18 cellular contexts compared by ENCODE assay signal in genomic region chr1:64489707-64490106, GRCh38. TPM values are rescaled to one million over a fixed set of nuclear protein-coding genes. Genes with fewer than 3 reads are reported as not detected.
DNase-seq lines count a peak whose midpoint lies in the region; ATAC-seq, FAIRE-seq and TF ChIP-seq lines count a peak whose summit lies in the region.
"Had no signal": no experiment of that assay in that cellular context is flagged by ENCODE, and none has a peak within 500 bp of the region (broad histone marks: within the 10 kb centered on the region; RNA-seq: fewer than 3 reads in every experiment).

No MANE protein-coding gene starts in this region.

- ATAC-seq in HG03354 (IDR thresholded peaks at IDR 0.05; ENCODE audit: poor library complexity, severe bottlenecking, unreplicated experiment), result no peak
- ATAC-seq in HG03469 (IDR thresholded peaks at IDR 0.05; ENCODE audit: unreplicated experiment), result no peak

- H2BK5ac ChIP-seq in H1 (ENCODE audit: low read depth, low read length), result no peak overlapping the region

- H3K27me3 Mint-ChIP-seq in nephron progenitor cell (ENCODE audit: low read depth, poor library complexity), result no peaks in the 10 kb centered on the region

- no peaks in the 10 kb centered on the region for H3K27me3 ChIP-seq in A673 (replicated peaks; ENCODE audit: insufficient read depth, low read depth, low read length, poor library complexity)
- no peaks in the 10 kb centered on the region for H3K27me3 ChIP-seq in H1 (replicated peaks in 1 of 4; ENCODE audit: control insufficient read depth in 3 of 4, extremely low read depth in 1 of 4, insufficient read depth in 3 of 4, low read length in 3 of 4)
- no peaks in the 10 kb centered on the region for H3K27me3 ChIP-seq in left ventricle myocardium inferior (ENCODE audit: low read depth)
- H3K27me3 ChIP-seq: SJCRH30 had no signal

- no peak overlapping the region for H4K8ac ChIP-seq in H1 (ENCODE audit: extremely low read depth, insufficient read depth, low read length)

- no peak overlapping the region for H2BK12ac ChIP-seq in H1 (ENCODE audit: low read depth, low read length)

- H3K9me3 ChIP-seq in A673 (ENCODE audit: low read depth, low read length, poor library complexity, severe bottlenecking) (no peaks in the 10 kb centered on the region), H1 (ENCODE audit: insufficient read depth in 2 of 2, low read depth in 1 of 2, low read length in 1 of 2) (no peaks in the 10 kb centered on the region), left ventricle myocardium inferior (replicated peaks) (no peaks in the 10 kb centered on the region)
- H3K9me3 ChIP-seq: SJCRH30 had no signal

- H3K4me3 ChIP-seq in A673 (ENCODE audit: low read depth, low read length, poor library complexity, severe bottlenecking) (no peak overlapping the region), H1 (ENCODE audit: extremely low read depth in 1 of 4, insufficient read depth in 2 of 4, low read depth in 3 of 4, low read length in 4 of 4) (no peak overlapping the region), left ventricle myocardium inferior (no peak overlapping the region)
- H3K4me3 ChIP-seq: SJCRH30 had no signal

- H2BK20ac ChIP-seq in H1 (ENCODE audit: low read length), result no peak overlapping the region

- BruUV-seq in A673 (replicated peaks; lab: Mats Ljungman, UMichigan), result no TSS peak

- TF ChIP-seq CTCF in A673 (conservative IDR thresholded peaks at IDR 0.05; ENCODE audit: low read depth, low read length) (no peak), H1 (IDR thresholded peaks at IDR 0.05; ENCODE audit: control extremely low read depth in 1 of 3, insufficient read depth in 1 of 3, low read depth in 1 of 3, low read length in 3 of 3) (no peak), nephron progenitor cell (IDR thresholded peaks at IDR 0.05) (no peak), left ventricle myocardium inferior (IDR thresholded peaks at IDR 0.05; ENCODE audit: borderline replicate concordance) (no peak)

- H2AFZ ChIP-seq in H1 (ENCODE audit: low read length), result no peak overlapping the region

- H2BK15ac ChIP-seq in H1 (ENCODE audit: low read length), result no peak overlapping the region

- FAIRE-seq in HTR-8/SVneo (lab: Jason Lieb, UNC), result peak; percentile 9
- no peak for FAIRE-seq in H1 (lab: Jason Lieb, UNC)
- FAIRE-seq: GM18507, RCC 7860 had no signal

- H4K5ac ChIP-seq in H1 (ENCODE audit: insufficient read length, low read depth, low read length), result no peak overlapping the region

- H4K20me1 ChIP-seq in H1 (replicated peaks in 1 of 2; ENCODE audit: control insufficient read depth in 1 of 2, insufficient read depth in 2 of 2, low read length in 2 of 2), result peaks cover 0 to 7% of the 10 kb centered on the region in 2 experiments

- intact Hi-C loops in A673 (cut with micrococcal nuclease; ENCODE audit: unreplicated experiment) (loop anchor here (10.0 kb wide), 1 partner anchor 225 kb away; no protein-coding TSS in a partner anchor), left ventricle myocardium inferior (cut with micrococcal nuclease) (loop anchor here (10.0 kb wide), 1 partner anchor 225 kb away; no protein-coding TSS in a partner anchor)

- no peak overlapping the region for H3K18ac ChIP-seq in H1 (ENCODE audit: extremely low read depth, low read length)

- DNase-seq in A673 (ENCODE audit: low spot score), result no peak
- DNase-seq in HTR-8/SVneo (ENCODE audit: insufficient read length, low spot score), result no peak
- DNase-seq in H1 (ENCODE audit: low read depth in 1 of 2, low spot score in 2 of 2), result no peak
- no peak for DNase-seq in nephron progenitor cell
- DNase-seq in left ventricle myocardium inferior, result no peak
- no peak for DNase-seq in activated gamma-delta T cell treated with Interleukin-2 at 50 U/mL for 16 hours
- DNase-seq: GDM1, KG1, NCI-H1105, NCI-H1694 treated with DMSO at 0.1 percent for 48 hours, NCI-H446, OCI-M1, SJCRH30 had no signal

- no peak overlapping the region for H3K4me3 Mint-ChIP-seq in nephron progenitor cell
- H3K4me3 Mint-ChIP-seq: CD14-positive monocyte had no signal

- H3K14ac ChIP-seq in H1 (ENCODE audit: insufficient read length), result no peak overlapping the region

- H3K4me1 ChIP-seq in A673 (ENCODE audit: insufficient read depth, low read length, poor library complexity, severe bottlenecking) (peaks cover 66% of the 10 kb centered on the region), H1 (replicated peaks in 1 of 4; ENCODE audit: control insufficient read depth in 3 of 4, insufficient read depth in 4 of 4, low read length in 3 of 4) (peaks cover 14 to 43% (median 25%) of the 10 kb centered on the region in 4 experiments), left ventricle myocardium inferior (peaks cover 11% of the 10 kb centered on the region)

- POLR2A ChIA-PET in A673 (lab: Charles Lee; ENCODE audit: low non-redundant PET) (no interaction called here), H1 (lab: Charles Lee; ENCODE audit: partially characterized antibody) (interaction anchor here (0.8 to 3.2 kb wide), 5 partner anchors 11 to 56 kb away, joined by 3 to 22 read pairs (median 3); no protein-coding TSS in a partner anchor)

- H3K36me3 ChIP-seq in A673 (ENCODE audit: insufficient read depth, low read length, poor library complexity, severe bottlenecking) (no peaks in the 10 kb centered on the region), H1 (ENCODE audit: control insufficient read depth in 2 of 4, insufficient read depth in 4 of 4, low read length in 3 of 4) (no peaks in the 10 kb centered on the region), left ventricle myocardium inferior (no peaks in the 10 kb centered on the region)
- H3K36me3 ChIP-seq: SJCRH30 had no signal

- H3K4me2 ChIP-seq in H1 (ENCODE audit: insufficient read depth in 1 of 2, low read depth in 2 of 2, low read length in 2 of 2), result peak overlapping the region; percentile 9 to 30; a peak in 1 of 4 replicates

- no peak for TF ChIP-seq POLR2A in H1 (IDR thresholded peaks at IDR 0.05; ENCODE audit: control extremely low read depth in 1 of 2, low read depth in 2 of 2, low read length in 2 of 2)

- no peak overlapping the region for H2AK5ac ChIP-seq in H1 (ENCODE audit: low read depth, low read length)

- no peak overlapping the region for H2BK120ac ChIP-seq in H1 (replicated peaks; ENCODE audit: low read depth, low read length)

- TF ChIP-seq EP300 in H1 (IDR thresholded peaks at IDR 0.05; ENCODE audit: borderline replicate concordance in 1 of 2, low read depth in 2 of 2, low read length in 2 of 2), result no peak

- CTCF ChIA-PET in A673 (lab: Charles Lee), result no interaction called here
- CTCF ChIA-PET in H1 (lab: Charles Lee; ENCODE audit: partially characterized antibody), result interaction anchor here (0.7 to 2.5 kb wide), 11 partner anchors 9 to 187 kb away, joined by 3 to 10 read pairs (median 3); no protein-coding TSS in a partner anchor

- H4K91ac ChIP-seq in H1 (replicated peaks; ENCODE audit: insufficient read length, low read length), result no peak overlapping the region

- peak overlapping the region; percentile 87 for H3K27ac Mint-ChIP-seq in nephron progenitor cell
- H3K27ac Mint-ChIP-seq: CD14-positive monocyte had no signal

- H3K9me3 Mint-ChIP-seq in nephron progenitor cell, result peaks cover 10% of the 10 kb centered on the region

- no peaks in the 10 kb centered on the region; the same call in none of the 2 replicates for H3K23me2 ChIP-seq in H1 (ENCODE audit: low read depth, low read length)

- H3K23ac ChIP-seq in H1 (ENCODE audit: insufficient read length), result no peak overlapping the region

- no peak for TF ChIP-seq RAD21 in H1 (IDR thresholded peaks at IDR 0.05 in 1 of 2, conservative IDR thresholded peaks at IDR 0.05 in 1 of 2; ENCODE audit: low read depth in 2 of 2, low read length in 2 of 2)

- H3K79me2 ChIP-seq in H1 (ENCODE audit: control insufficient read depth in 1 of 2, insufficient read depth in 2 of 2, low read length in 2 of 2), result peaks cover 21 to 87% of the 10 kb centered on the region in 2 experiments

- H3K4me1 Mint-ChIP-seq in nephron progenitor cell, result peaks cover 80% of the 10 kb centered on the region
- H3K4me1 Mint-ChIP-seq: CD14-positive monocyte had no signal

- no peak overlapping the region for H3K56ac ChIP-seq in H1 (replicated peaks; ENCODE audit: insufficient read length, low read depth, low read length)

- H3K36me3 Mint-ChIP-seq in nephron progenitor cell (ENCODE audit: low read depth), result peaks cover 26% of the 10 kb centered on the region
- H3K36me3 Mint-ChIP-seq: CD14-positive monocyte had no signal

- H3K79me1 ChIP-seq in H1 (ENCODE audit: low read depth, low read length), result peaks cover 6% of the 10 kb centered on the region; the same call in 1 of the 2 replicates

- H3K9ac ChIP-seq in H1 (replicated peaks in 1 of 4; ENCODE audit: extremely low read depth in 1 of 4, low read depth in 3 of 4, low read length in 3 of 4), result no peak overlapping the region

- H3K27ac ChIP-seq in A673 (ENCODE audit: low read depth, low read length, poor library complexity, severe bottlenecking) (peak overlapping the region; percentile 38), H1 (ENCODE audit: low read depth, low read length) (no peak overlapping the region), left ventricle myocardium inferior (replicated peaks) (no peak overlapping the region)
- H3K27ac ChIP-seq: SJCRH30 had no signal

- no peak overlapping the region for H3K4ac ChIP-seq in H1 (replicated peaks; ENCODE audit: insufficient read length, low read depth, low read length)

TF ChIP-seq in H1, 55 proteins besides CTCF, POLR2A, EP300 and RAD21:
- TF ChIP-seq TBP (IDR thresholded peaks at IDR 0.05; ENCODE audit: low read depth, low read length) (no peak), SRF (IDR thresholded peaks at IDR 0.05; ENCODE audit: low read depth, low read length) (no peak), MAX (IDR thresholded peaks at IDR 0.05) (no peak), JUN (IDR thresholded peaks at IDR 0.05; ENCODE audit: low read depth, low read length) (no peak)

RNA-seq across cellular contexts. Expression of gene CACHD1, which starts 19.8 kb away (rescaled TPM):
- total RNA-seq in A673 (2021) (39.2 and 42.6 TPM in 2 replicates), left ventricle myocardium inferior (2.7 TPM)
- total RNA-seq in H1 (2021; fragmentation: NEBNext Ultra II Directional; extraction: Animal tissue kit (Norgen Biotek cat#: 25700)), result 42.5 and 44.7 TPM in 2 replicates
- 22.2 and 26.4 TPM in 2 replicates for polyA plus RNA-seq in H1 (2011; rRNA removed)
- polyA plus RNA-seq in H1 (2011; cell fraction: cytosol; rRNA removed), result 24.2 TPM
- polyA plus RNA-seq in H1 (2011; cell fraction: nucleus; rRNA removed), result 42.0 TPM
- 28.5 to 35.1 TPM (median 34.0 TPM) in 4 replicates for polyA plus RNA-seq in H1 (2012, experiment 1 of 2)
- 2.8 TPM for polyA plus RNA-seq in H1 (2012, experiment 2 of 2)
- polyA plus RNA-seq in H1 (2013, experiment 1 of 2), result 33.0 TPM
- polyA plus RNA-seq in H1 (2013, experiment 2 of 2), result 31.4 TPM
- 71.1 and 85.3 TPM in 2 replicates for polyA minus RNA-seq in H1 (2011; rRNA and poly(A)+ RNA removed)
- 39.4 TPM for polyA minus RNA-seq in H1 (2011; cell fraction: cytosol; rRNA and poly(A)+ RNA removed)
- polyA minus RNA-seq in H1 (2011; cell fraction: nucleus; rRNA and poly(A)+ RNA removed), result 70.3 TPM
- polyA plus RNA-seq: CD14-positive monocyte had no signal

Comparison
In these comparisons a context has a peak if more than half of its experiments do, and no peak if none do; other contexts are left out.
1. RNA of gene CACHD1, which starts 19.8 kb away (total RNA-seq): 42.5 to 44.7 TPM in H1 and 39.2 to 42.6 TPM in A673; 2.7 TPM in left ventricle myocardium inferior (single experiment); every median in the first group is over 10 times any median in the second.